ENCODE assay signal across 8 cellular contexts in the genomic region with DNA sequence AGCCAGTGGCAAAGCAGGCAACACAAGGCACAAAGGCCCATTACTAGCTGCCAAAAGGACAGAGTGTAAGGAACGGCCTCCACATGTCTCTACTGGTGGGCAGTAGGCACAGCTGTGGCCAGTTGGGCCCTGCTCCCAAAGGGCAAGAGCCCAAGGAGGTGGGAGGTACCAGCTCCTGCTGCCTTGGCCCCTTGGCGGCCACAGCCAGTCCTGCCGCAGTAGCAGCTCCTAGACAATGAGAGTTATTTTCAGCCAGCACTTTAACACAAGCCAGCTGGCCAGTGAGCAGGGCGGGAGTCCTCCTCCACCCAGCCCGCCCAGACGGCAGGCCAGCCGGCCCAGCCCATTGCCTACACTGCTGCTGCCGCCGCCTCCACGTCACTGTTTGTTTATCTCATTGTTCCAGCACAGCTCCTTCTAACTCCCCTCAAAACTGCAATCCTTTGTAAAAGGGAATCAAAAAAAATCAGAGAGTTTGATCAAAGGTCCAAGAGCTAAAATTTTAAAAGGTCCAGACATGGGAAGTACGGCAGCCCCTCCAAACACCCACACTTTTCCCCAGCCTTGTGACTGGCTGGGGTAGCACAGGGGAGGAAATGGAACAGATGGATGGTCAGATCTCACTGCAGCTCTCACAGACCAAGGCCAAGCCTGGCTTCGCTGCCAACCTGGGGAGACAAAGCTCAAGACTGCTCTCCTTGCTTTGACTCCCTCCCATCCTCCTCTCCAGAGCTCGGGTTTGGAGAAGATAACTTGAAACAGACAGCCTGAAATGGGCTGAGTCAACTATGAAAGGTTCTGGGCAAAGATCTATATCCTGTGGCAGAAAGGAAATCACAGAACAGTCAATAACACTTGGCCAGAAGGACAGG. TPM values are rescaled to one million over a fixed set of nuclear protein-coding genes. Genes with fewer than 3 reads are reported as not detected.
DNase-seq lines count a peak whose midpoint lies in the region; ATAC-seq, FAIRE-seq and TF ChIP-seq lines count a peak whose summit lies in the region.

No MANE protein-coding gene starts in this region.

- peak overlapping the region in 1 of 2 donors; percentile 28 for H3K4me3 Mint-ChIP-seq in stimulated activated naive B cell treated with anti-CD40 and anti-IgM and Interleukin-4, amounts not matched to agents 10 μg/mL and 1 μg/mL and 100 μg/mL, for 72 hours

- TF ChIP-seq EP300 in A549 (IDR thresholded peaks at IDR 0.05) = no peak

- H3K9me3 ChIP-seq in A549 (no peaks in the 10 kb centered on the region), liver (ENCODE audit: control insufficient read depth in 4 of 4, low read length in 3 of 4) (no peaks in the 10 kb centered on the region)

- H3K27me3 Mint-ChIP-seq in stimulated activated naive B cell treated with anti-CD40 and anti-IgM and Interleukin-4, amounts not matched to agents 10 μg/mL and 1 μg/mL and 100 μg/mL, for 72 hours = no peaks in the 10 kb centered on the region

- DNase-seq in A549 (ENCODE audit: low read depth in 1 of 2, low spot score in 1 of 2) = no peak
- peak; percentile 95 for DNase-seq in H4 (ENCODE audit: low spot score)
- peak; percentile 92 for DNase-seq in SK-N-DZ (ENCODE audit: low spot score)
- DNase-seq in ecto neural progenitor cell (ENCODE audit: low spot score) = peak; percentile 93
- no peak for DNase-seq in stimulated activated naive B cell treated with anti-CD40 and anti-IgM and Interleukin-4, amounts not matched to agents 10 μg/mL and 1 μg/mL and 100 μg/mL, for 72 hours

- H3K27ac ChIP-seq in A549 = no peak overlapping the region
- peak overlapping the region; percentile 73 to 80 for H3K27ac ChIP-seq in liver (ENCODE audit: low read depth in 1 of 2, low read length in 2 of 2)

- ATAC-seq in A549 (peak; percentile 24 to 32; a peak in 2 of 6 replicates), HG03025 (IDR thresholded peaks at IDR 0.05; ENCODE audit: low FRiP score, unreplicated experiment) (no peak), GM21367 (IDR thresholded peaks at IDR 0.05; ENCODE audit: unreplicated experiment) (no peak)
- ATAC-seq in stimulated activated naive B cell treated with anti-CD40 and anti-IgM and Interleukin-4, amounts not matched to agents 10 μg/mL and 1 μg/mL and 100 μg/mL, for 72 hours (replicated peaks) = no peak

- no peaks in the 10 kb centered on the region for H3K9me3 Mint-ChIP-seq in stimulated activated naive B cell treated with anti-CD40 and anti-IgM and Interleukin-4, amounts not matched to agents 10 μg/mL and 1 μg/mL and 100 μg/mL, for 72 hours

- H3K36me3 Mint-ChIP-seq in stimulated activated naive B cell treated with anti-CD40 and anti-IgM and Interleukin-4, amounts not matched to agents 10 μg/mL and 1 μg/mL and 100 μg/mL, for 72 hours = peaks cover 6 to 18% of the 10 kb centered on the region in 2 donors

- TF ChIP-seq RAD21 in A549 (conservative IDR thresholded peaks at IDR 0.05 in 1 of 2, IDR thresholded peaks at IDR 0.05 in 1 of 2) (no peak), liver (IDR thresholded peaks at IDR 0.05) (peak; percentile 23 to 45)

- H3K4me1 ChIP-seq in A549 = no peaks in the 10 kb centered on the region
- H3K4me1 ChIP-seq in liver (ENCODE audit: control insufficient read depth in 4 of 4, insufficient read depth in 4 of 4, low read length in 3 of 4) = peaks cover 3 to 18% (median 6%) of the 10 kb centered on the region in 4 donors

- peak overlapping the region; percentile 91 for H3K27ac Mint-ChIP-seq in stimulated activated naive B cell treated with anti-CD40 and anti-IgM and Interleukin-4, amounts not matched to agents 10 μg/mL and 1 μg/mL and 100 μg/mL, for 72 hours

- WGBS in A549 (ENCODE audit: missing lambda C conversion rate) = 81% methylated on average over 12 of the region's 13 CpGs
- WGBS in liver = 61% methylated on average over 13 of the region's 13 CpGs

- no peak overlapping the region for H3K4me2 ChIP-seq in A549

- H3K4me1 Mint-ChIP-seq in stimulated activated naive B cell treated with anti-CD40 and anti-IgM and Interleukin-4, amounts not matched to agents 10 μg/mL and 1 μg/mL and 100 μg/mL, for 72 hours = peaks cover 78 to 89% of the 10 kb centered on the region in 2 donors

- H3K9ac ChIP-seq in liver (ENCODE audit: low read depth in 1 of 2, low read length in 2 of 2) = peak overlapping the region in 1 of 2 donors; percentile 44

- no peaks in the 10 kb centered on the region for H3K27me3 ChIP-seq in liver (ENCODE audit: control insufficient read depth in 4 of 4, insufficient read depth in 4 of 4, low read length in 3 of 4)

- POLR2A ChIA-PET in A549 (lab: Yijun Ruan, JAX) = interaction anchor here (1.6 kb wide), 1 partner anchor 50 kb away, joined by 3 read pairs; a partner anchor contains a TSS

- CTCF ChIA-PET in A549 (lab: Yijun Ruan, JAX) = interaction anchor here (0.7 to 2.1 kb wide), 11 partner anchors 8 to 377 kb away, joined by 3 to 7 read pairs (median 3); a partner anchor contains a TSS

- no peak for FAIRE-seq in A549 (lab: Jason Lieb, UNC)

- TF ChIP-seq CTCF in A549 (IDR thresholded peaks at IDR 0.05) (no peak), liver (IDR thresholded peaks at IDR 0.05; ENCODE audit: low read depth, low read length, missing input control) (peak; percentile 19)

- no peaks in the 10 kb centered on the region for H3K36me3 ChIP-seq in liver (ENCODE audit: control insufficient read depth in 4 of 4, insufficient read depth in 3 of 4, low read depth in 1 of 4, low read length in 3 of 4)

- TF ChIP-seq POLR2A in A549 (IDR thresholded peaks at IDR 0.05; ENCODE audit: low read length) = no peak

- H3K4me3 ChIP-seq in A549 = no peak overlapping the region
- no peak overlapping the region for H3K4me3 ChIP-seq in liver (ENCODE audit: low read depth in 1 of 3, low read length in 3 of 3)

TF ChIP-seq in A549, 52 proteins besides CTCF, POLR2A, EP300 and RAD21:
- TF ChIP-seq SREBF2 (IDR thresholded peaks at IDR 0.05) = no peak
- no peak for TF ChIP-seq ESRRA (IDR thresholded peaks at IDR 0.05; ENCODE audit: borderline replicate concordance, low read length)
- no peak for TF ChIP-seq RFX5 (IDR thresholded peaks at IDR 0.05)
- TF ChIP-seq NFE2L2 (conservative IDR thresholded peaks at IDR 0.05; ENCODE audit: low read length) = no peak
- no peak for TF ChIP-seq PHF8 (IDR thresholded peaks at IDR 0.05; ENCODE audit: borderline replicate concordance, low read depth)
- TF ChIP-seq GATA3 (IDR thresholded peaks at IDR 0.05; ENCODE audit: borderline replicate concordance) = no peak

TF ChIP-seq in liver, 16 proteins besides CTCF, POLR2A, EP300 and RAD21:
- TF ChIP-seq HNF4G (IDR thresholded peaks at IDR 0.05) (no peak), TAF1 (conservative IDR thresholded peaks at IDR 0.05) (peak; percentile 34), RXRA (IDR thresholded peaks at IDR 0.05) (no peak), SP1 (IDR thresholded peaks at IDR 0.05) (peak; percentile 47), NR2F2 (IDR thresholded peaks at IDR 0.05) (peak; percentile 46), GABPA (IDR thresholded peaks at IDR 0.05 in 1 of 2, conservative IDR thresholded peaks at IDR 0.05 in 1 of 2) (no peak)
- TF ChIP-seq, protein P1, sequence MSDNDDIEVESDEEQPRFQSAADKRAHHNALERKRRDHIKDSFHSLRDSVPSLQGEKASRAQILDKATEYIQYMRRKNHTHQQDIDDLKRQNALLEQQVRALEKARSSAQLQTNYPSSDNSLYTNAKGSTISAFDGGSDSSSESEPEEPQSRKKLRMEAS (IDR thresholded peaks at IDR 0.05) = no peak
- TF ChIP-seq, protein P2, sequence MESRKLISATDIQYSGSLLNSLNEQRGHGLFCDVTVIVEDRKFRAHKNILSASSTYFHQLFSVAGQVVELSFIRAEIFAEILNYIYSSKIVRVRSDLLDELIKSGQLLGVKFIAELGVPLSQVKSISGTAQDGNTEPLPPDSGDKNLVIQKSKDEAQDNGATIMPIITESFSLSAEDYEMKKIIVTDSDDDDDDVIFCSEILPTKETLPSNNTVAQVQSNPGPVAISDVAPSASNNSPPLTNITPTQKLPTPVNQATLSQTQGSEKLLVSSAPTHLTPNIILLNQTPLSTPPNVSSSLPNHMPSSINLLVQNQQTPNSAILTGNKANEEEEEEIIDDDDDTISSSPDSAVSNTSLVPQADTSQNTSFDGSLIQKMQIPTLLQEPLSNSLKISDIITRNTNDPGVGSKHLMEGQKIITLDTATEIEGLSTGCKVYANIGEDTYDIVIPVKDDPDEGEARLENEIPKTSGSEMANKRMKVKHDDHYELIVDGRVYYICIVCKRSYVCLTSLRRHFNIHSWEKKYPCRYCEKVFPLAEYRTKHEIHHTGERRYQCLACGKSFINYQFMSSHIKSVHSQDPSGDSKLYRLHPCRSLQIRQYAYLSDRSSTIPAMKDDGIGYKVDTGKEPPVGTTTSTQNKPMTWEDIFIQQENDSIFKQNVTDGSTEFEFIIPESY (IDR thresholded peaks at IDR 0.05) = no peak

RNA-seq across cellular contexts. Expression of a gene that starts 33.5 kb away (rescaled TPM):
- polyA plus RNA-seq in A549 (2011; rRNA removed) (1.7 TPM in 2 replicates), A549 (2017; fragmentation: RNase III; extraction: RNeasy Plus Mini Kit Qiagen cat#74134 plus additional on column Dnase treatment) (1.5 to 1.7 TPM (median 1.7 TPM) in 3 replicates), liver (1 to 10 TPM in 1 of 2 donors, under 1 TPM in 1; 0.72 to 1.2 TPM)
- 1.3 and 1.9 TPM in 2 replicates for polyA plus RNA-seq in A549 (2012; cell fraction: cytosol; rRNA removed)
- 2.6 and 3.3 TPM in 2 replicates for polyA plus RNA-seq in A549 (2012; cell fraction: nucleus; rRNA removed)
- polyA minus RNA-seq in A549 (2011; rRNA and poly(A)+ RNA removed) = 5.5 and 5.9 TPM in 2 replicates
- 9.1 and 10.6 TPM in 2 replicates for total RNA-seq in H4 (2014; rRNA removed; shearing (Covaris generic))
- polyA plus RNA-seq in SK-N-DZ (2014; cell fraction: cytosol; rRNA removed) = 9.6 and 14.1 TPM in 2 replicates
- polyA plus RNA-seq in SK-N-DZ (2014; cell fraction: nucleus; rRNA removed) = 18.7 and 25.6 TPM in 2 replicates
- 1 to 10 TPM; 4.0 to 4.5 TPM for total RNA-seq in liver

RNA-seq across cellular contexts. Expression of a gene that starts 50.3 kb away (rescaled TPM):
- 17.0 TPM in 2 replicates for polyA plus RNA-seq in A549 (2011; rRNA removed)
- 17.5 TPM in 2 replicates for polyA plus RNA-seq in A549 (2012; cell fraction: cytosol; rRNA removed)
- 50.0 and 64.6 TPM in 2 replicates for polyA plus RNA-seq in A549 (2012; cell fraction: nucleus; rRNA removed)
- polyA plus RNA-seq in A549 (2017; fragmentation: RNase III; extraction: RNeasy Plus Mini Kit Qiagen cat#74134 plus additional on column Dnase treatment) = 12.2 to 15.8 TPM (median 15.0 TPM) in 3 replicates
- 17.8 and 18.3 TPM in 2 replicates for polyA minus RNA-seq in A549 (2011; rRNA and poly(A)+ RNA removed)
- total RNA-seq in H4 (2014; rRNA removed; shearing (Covaris generic)) = 5.8 and 9.8 TPM in 2 replicates
- 11.2 and 12.7 TPM in 2 replicates for polyA plus RNA-seq in SK-N-DZ (2014; cell fraction: cytosol; rRNA removed)
- 60.3 and 78.8 TPM in 2 replicates for polyA plus RNA-seq in SK-N-DZ (2014; cell fraction: nucleus; rRNA removed)
- total RNA-seq in liver = 1 to 10 TPM; 2.4 to 4.8 TPM
- 1 to 10 TPM; 3.4 to 4.3 TPM for polyA plus RNA-seq in liver

Comparison
In these comparisons a context has a peak if more than half of its experiments do, and no peak if none do; other contexts are left out.
1. ATAC-seq: peak in A549 (2 of 2); none in stimulated activated naive B cell treated with anti-CD40 and anti-IgM and Interleukin-4, amounts not matched to agents 10 μg/mL and 1 μg/mL and 100 μg/mL, for 72 hours (0 of 2), HG03025 (single experiment) and GM21367 (single experiment).
2. DNase-seq: peak in H4 (single experiment), SK-N-DZ (single experiment) and ecto neural progenitor cell (single experiment); none in A549 (0 of 2) and stimulated activated naive B cell treated with anti-CD40 and anti-IgM and Interleukin-4, amounts not matched to agents 10 μg/mL and 1 μg/mL and 100 μg/mL, for 72 hours (single experiment).
3. H3K27ac ChIP-seq: peak in liver (2 of 2); none in A549 (0 of 2).